ENCODE assay signal across 1 cellular context in genomic region chr6:95589826-95590570, GRCh38.
A peak's percentile ranks its signal among the peaks of the same experiment; 100 is the strongest.
TF ChIP-seq lines count a peak whose summit lies in the region.

No MANE protein-coding gene starts in this region.

TF ChIP-seq in GM23338, 12 proteins besides CTCF, POLR2A, EP300 and RAD21:
- TF ChIP-seq ZNF462 (CRISPR knock-in tag; IDR thresholded peaks at IDR 0.05) (peak; percentile 51; the same call in 1 of the 2 replicates), NANOG (IDR thresholded peaks at IDR 0.05; ENCODE audit: borderline replicate concordance) (no peak)
TF ChIP-seq in GM23338: peak in this region for 1.
